23 cellular contexts compared by ENCODE assay signal in the genomic region with DNA sequence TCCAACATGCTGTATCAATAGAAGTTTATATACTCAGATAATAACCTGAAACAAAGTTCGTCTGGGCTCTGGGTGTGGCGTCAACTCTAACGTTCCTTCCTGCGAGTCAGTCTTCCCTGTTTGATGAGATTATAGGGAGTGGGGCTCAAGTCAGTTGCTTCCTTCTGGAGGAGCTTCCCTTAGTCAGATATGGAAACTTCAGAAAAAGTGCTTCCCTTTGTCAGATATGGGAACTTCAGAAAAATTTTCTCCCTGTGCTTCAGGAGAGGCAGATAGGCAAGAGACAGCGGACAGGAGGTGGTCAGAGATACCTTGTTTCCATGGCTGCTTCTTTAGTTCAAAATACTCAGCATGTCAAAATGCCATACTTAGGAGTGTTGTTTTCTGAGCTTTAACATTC.
"Had no signal": no experiment of that assay in that cellular context is flagged by ENCODE, and none has a peak within 500 bp of the region (broad histone marks: within the 10 kb centered on the region; RNA-seq: fewer than 3 reads in every experiment).

No MANE protein-coding gene starts in this region.

- H3K4me3 Mint-ChIP-seq: activated CD4-positive, alpha-beta memory T cell treated with anti-CD3 and anti-CD28 coated beads, Interleukin-2, amount 10 ng/mL, durations not matched to agents 7 days and 5 days; activated CD4-positive, alpha-beta T cell treated with anti-CD3 and anti-CD28 coated beads for 36 hours; activated naive CD4-positive, alpha-beta T cell treated with anti-CD3 and anti-CD28 coated beads, Interleukin-2, amount 50 U/mL, for 24 hours; activated T-cell treated with anti-CD3 and anti-CD28 coated beads, Interleukin-2, amount 50 U/mL, for 24 hours; nephron progenitor cell; T-cell had no signal

- H3K9me3 ChIP-seq: adrenal gland, right atrium auricular region, tibial nerve had no signal

- H3K9me3 Mint-ChIP-seq: activated CD4-positive, alpha-beta memory T cell treated with anti-CD3 and anti-CD28 coated beads, Interleukin-2, amount 10 ng/mL, durations not matched to agents 7 days and 5 days; activated naive CD4-positive, alpha-beta T cell treated with anti-CD3 and anti-CD28 coated beads, Interleukin-2, amount 50 U/mL, for 24 hours; activated T-cell treated with anti-CD3 and anti-CD28 coated beads, Interleukin-2, amount 50 U/mL, for 24 hours; nephron progenitor cell; T-cell had no signal

- H3K27ac Mint-ChIP-seq: activated CD4-positive, alpha-beta memory T cell treated with anti-CD3 and anti-CD28 coated beads, Interleukin-2, amount 10 ng/mL, durations not matched to agents 7 days and 5 days; activated CD4-positive, alpha-beta T cell treated with anti-CD3 and anti-CD28 coated beads for 36 hours; activated naive CD4-positive, alpha-beta T cell treated with anti-CD3 and anti-CD28 coated beads, Interleukin-2, amount 50 U/mL, for 24 hours; activated T-cell treated with anti-CD3 and anti-CD28 coated beads, Interleukin-2, amount 50 U/mL, for 24 hours; nephron progenitor cell; progenitor cell of endocrine pancreas; T-cell had no signal

- H3K27me3 Mint-ChIP-seq: activated CD4-positive, alpha-beta memory T cell treated with anti-CD3 and anti-CD28 coated beads, Interleukin-2, amount 10 ng/mL, durations not matched to agents 7 days and 5 days; activated CD4-positive, alpha-beta T cell treated with anti-CD3 and anti-CD28 coated beads for 36 hours; activated naive CD4-positive, alpha-beta T cell treated with anti-CD3 and anti-CD28 coated beads, Interleukin-2, amount 50 U/mL, for 24 hours; activated T-cell treated with anti-CD3 and anti-CD28 coated beads, Interleukin-2, amount 50 U/mL, for 24 hours; progenitor cell of endocrine pancreas; T-cell had no signal

- ATAC-seq: activated CD4-positive, alpha-beta T cell treated with anti-CD3 and anti-CD28 coated beads for 36 hours; foreskin keratinocyte; T-cell had no signal

- H3K36me3 ChIP-seq: adrenal gland, cardiac muscle cell, right atrium auricular region, tibial nerve had no signal

- DNase-seq: activated CD4-positive, alpha-beta memory T cell treated with anti-CD3 and anti-CD28 coated beads, Interleukin-2, amount 10 ng/mL, durations not matched to agents 7 days and 5 days; activated CD4-positive, alpha-beta T cell treated with anti-CD3 and anti-CD28 coated beads for 36 hours; activated effector memory CD4-positive, alpha-beta T cell treated with Interleukin-2 at 50 U/mL for 16 hours; activated T-cell treated with anti-CD3 and anti-CD28 coated beads, Interleukin-2, amount 50 U/mL, for 24 hours; adrenal gland; dorsolateral prefrontal cortex; glutamatergic neuron; hypothalamus; mesendoderm; nephron progenitor cell; occipital lobe; stimulated activated CD4-positive, alpha-beta T cell treated with anti-CD3 and anti-CD28 coated beads, Interleukin-15, amount 100 ng/mL, for 24 hours; stimulated activated CD4-positive, alpha-beta T cell treated with anti-CD3 and anti-CD28 coated beads, Interleukin-4, amount 100 ng/mL, for 24 hours; stimulated activated naive CD4-positive, alpha-beta T cell; substantia nigra; T-cell; T-helper 9 cell had no signal

- H3K27me3 ChIP-seq: adrenal gland, cardiac muscle cell, dorsolateral prefrontal cortex, foreskin keratinocyte, right atrium auricular region, tibial nerve had no signal

- H3K4me3 ChIP-seq: adrenal gland, cardiac muscle cell, dorsolateral prefrontal cortex, right atrium auricular region, tibial nerve had no signal

- H3K27ac ChIP-seq: adrenal gland, cardiac muscle cell, dorsolateral prefrontal cortex, foreskin keratinocyte, right atrium auricular region, tibial nerve had no signal
